Comparison of ENCODE assay signal across 1 cellular context in the genomic region with DNA sequence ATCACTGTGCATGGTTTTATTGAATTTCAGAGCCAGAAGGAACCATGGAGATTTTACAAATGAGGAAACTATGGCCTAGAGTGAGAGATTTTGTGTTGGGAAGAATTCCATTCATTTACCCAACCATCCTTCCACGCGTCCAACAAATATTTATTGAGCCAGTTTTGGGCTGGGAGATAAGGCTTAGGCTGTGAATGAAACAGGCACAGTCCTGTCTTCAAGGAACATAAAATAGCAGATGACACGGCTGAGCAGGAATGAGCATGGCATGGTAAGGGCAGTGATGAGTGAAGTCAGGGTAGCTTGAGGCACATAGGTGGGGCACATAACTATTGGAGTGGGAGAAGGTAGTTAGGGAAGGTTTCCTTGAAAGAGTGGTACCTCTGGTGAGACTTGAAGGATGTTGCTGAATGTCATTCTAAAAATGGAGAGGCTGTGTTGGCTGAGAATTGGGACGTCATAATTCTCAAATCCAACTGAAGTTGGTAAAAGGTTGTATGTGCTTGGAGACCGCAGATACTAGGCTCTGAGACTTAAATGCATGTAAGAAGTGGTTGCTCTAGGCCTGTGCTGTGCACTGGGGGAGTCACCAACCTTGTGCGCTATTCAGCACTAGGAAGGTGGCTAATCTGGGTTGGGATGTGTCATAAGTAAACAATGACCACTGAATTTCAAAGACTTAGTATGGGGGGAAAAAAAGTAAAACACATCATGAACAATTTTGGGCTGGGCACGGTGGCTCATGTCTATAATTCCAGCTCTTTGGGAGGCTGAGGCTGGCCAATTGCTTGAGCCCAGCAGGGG.
TF ChIP-seq lines count a peak whose summit lies in the region.

No MANE protein-coding gene starts in this region.

TF ChIP-seq in HepG2, 621 proteins besides CTCF, POLR2A, EP300 and RAD21:
- no peak for TF ChIP-seq ZFP36L1 (CRISPR knock-in tag; IDR thresholded peaks at IDR 0.05)
- TF ChIP-seq, protein P1, sequence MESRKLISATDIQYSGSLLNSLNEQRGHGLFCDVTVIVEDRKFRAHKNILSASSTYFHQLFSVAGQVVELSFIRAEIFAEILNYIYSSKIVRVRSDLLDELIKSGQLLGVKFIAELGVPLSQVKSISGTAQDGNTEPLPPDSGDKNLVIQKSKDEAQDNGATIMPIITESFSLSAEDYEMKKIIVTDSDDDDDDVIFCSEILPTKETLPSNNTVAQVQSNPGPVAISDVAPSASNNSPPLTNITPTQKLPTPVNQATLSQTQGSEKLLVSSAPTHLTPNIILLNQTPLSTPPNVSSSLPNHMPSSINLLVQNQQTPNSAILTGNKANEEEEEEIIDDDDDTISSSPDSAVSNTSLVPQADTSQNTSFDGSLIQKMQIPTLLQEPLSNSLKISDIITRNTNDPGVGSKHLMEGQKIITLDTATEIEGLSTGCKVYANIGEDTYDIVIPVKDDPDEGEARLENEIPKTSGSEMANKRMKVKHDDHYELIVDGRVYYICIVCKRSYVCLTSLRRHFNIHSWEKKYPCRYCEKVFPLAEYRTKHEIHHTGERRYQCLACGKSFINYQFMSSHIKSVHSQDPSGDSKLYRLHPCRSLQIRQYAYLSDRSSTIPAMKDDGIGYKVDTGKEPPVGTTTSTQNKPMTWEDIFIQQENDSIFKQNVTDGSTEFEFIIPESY (CRISPR knock-in tag; IDR thresholded peaks at IDR 0.05), result peak; percentile 62; the same call in 1 of the 2 replicates
- no peak for TF ChIP-seq ZNF589 (CRISPR knock-in tag; conservative IDR thresholded peaks at IDR 0.05)
- TF ChIP-seq, protein P2, sequence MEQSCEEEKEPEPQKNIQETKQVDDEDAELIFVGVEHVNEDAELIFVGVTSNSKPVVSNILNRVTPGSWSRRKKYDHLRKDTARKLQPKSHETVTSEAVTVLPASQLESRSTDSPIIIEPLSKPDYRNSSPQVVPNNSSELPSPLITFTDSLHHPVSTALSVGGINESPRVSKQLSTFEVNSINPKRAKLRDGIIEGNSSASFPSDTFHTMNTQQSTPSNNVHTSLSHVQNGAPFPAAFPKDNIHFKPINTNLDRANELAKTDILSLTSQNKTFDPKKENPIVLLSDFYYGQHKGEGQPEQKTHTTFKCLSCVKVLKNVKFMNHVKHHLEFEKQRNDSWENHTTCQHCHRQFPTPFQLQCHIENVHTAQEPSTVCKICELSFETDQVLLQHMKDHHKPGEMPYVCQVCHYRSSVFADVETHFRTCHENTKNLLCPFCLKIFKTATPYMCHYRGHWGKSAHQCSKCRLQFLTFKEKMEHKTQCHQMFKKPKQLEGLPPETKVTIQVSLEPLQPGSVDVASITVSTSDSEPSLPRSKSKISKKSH (CRISPR knock-in tag; IDR thresholded peaks at IDR 0.05; ENCODE audit: borderline replicate concordance), result no peak
- TF ChIP-seq MAFK (conservative IDR thresholded peaks at IDR 0.05 in 1 of 2, IDR thresholded peaks at IDR 0.05 in 1 of 2; ENCODE audit: low read length in 2 of 2), result no peak
